Comparison of ENCODE assay signal across 8 cellular contexts in the genomic region with DNA sequence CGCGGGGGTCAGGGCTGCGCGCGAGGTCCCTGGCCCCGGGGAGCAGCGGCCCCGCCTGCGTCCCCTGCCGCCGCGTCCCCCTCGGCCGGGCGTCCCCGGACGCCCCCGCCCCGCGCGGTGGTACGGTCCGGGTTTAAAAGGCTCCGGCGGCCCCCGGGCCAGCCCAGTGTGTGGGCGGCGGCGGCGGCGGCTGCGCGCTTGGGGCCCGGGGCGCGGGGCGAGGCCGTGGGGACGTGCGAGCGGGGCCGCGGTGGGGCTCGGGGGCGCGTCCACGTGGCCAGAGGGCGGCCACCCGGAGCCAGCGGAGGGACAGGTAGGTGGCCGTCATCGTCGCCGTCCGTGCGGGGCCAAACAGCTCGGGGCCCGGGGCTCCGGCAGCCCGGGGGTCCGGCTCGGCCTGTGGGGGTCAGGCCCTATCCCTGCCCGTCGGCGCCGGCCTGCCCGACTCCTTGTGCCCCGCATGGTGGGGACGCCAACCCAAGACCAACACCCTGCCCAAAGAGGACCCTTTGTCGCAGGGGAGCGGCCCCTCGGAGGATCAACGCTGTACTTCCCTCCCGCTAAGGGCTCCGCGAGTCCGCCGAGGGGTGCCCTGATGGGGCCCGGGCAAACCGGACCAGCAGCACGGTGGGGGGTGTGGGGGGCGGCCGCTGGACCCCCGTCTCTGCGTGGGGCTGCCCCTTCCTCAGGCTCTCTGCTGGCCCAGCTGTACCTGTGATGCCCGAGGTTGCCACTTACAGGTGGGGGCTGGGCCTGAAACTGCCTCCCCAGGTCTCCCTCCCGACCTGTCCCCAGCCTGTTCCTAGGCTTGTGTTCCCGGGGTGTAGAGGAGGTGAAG. TPM values are rescaled to one million over a fixed set of nuclear protein-coding genes. Genes with fewer than 3 reads are reported as not detected.
A peak's percentile ranks its signal among the peaks of the same experiment; 100 is the strongest.
DNase-seq lines count a peak whose midpoint lies in the region; ATAC-seq and TF ChIP-seq lines count a peak whose summit lies in the region.

PLXNA3 (plus strand) TSS at position 166 of the 838 bp plus-strand sequence. CDS start 1,903 bp downstream, outside the sequence.

- no peaks in the 10 kb centered on the region for H3K27me3 ChIP-seq in Karpas-422 (ENCODE audit: low read length)
- H3K27me3 ChIP-seq in endodermal cell (ENCODE audit: control insufficient read depth, insufficient read depth, low read length, poor library complexity, severe bottlenecking) = no peaks in the 10 kb centered on the region

- no peaks in the 10 kb centered on the region for H3K9me2 ChIP-seq in Karpas-422 (replicated peaks; ENCODE audit: insufficient read depth, low read length)

- CTCF ChIA-PET in activated CD4-positive, alpha-beta memory T cell treated with anti-CD3 and anti-CD28 coated beads for 36 hours (lab: Charles Lee) = interaction anchor here (0.6 to 1.0 kb wide), 4 partner anchors 60 to 848 kb away, joined by 3 to 4 read pairs (median 4); partner anchors contain the start of gene RPL10

- peaks cover 1% of the 10 kb centered on the region for H3K36me3 Mint-ChIP-seq in activated CD4-positive, alpha-beta memory T cell treated with anti-CD3 and anti-CD28 coated beads for 36 hours
- H3K36me3 Mint-ChIP-seq in endodermal cell (ENCODE audit: low read depth) = peaks cover 14% of the 10 kb centered on the region

- peaks cover 6% of the 10 kb centered on the region for H3K4me1 ChIP-seq in Karpas-422 (ENCODE audit: low read length)
- H3K4me1 ChIP-seq in endodermal cell (ENCODE audit: control insufficient read depth, insufficient read depth, low read length) = no peaks in the 10 kb centered on the region

- peak within 1 kb of the TSS; percentile 74 for H3K27ac Mint-ChIP-seq in activated CD4-positive, alpha-beta memory T cell treated with anti-CD3 and anti-CD28 coated beads for 36 hours
- peak within 1 kb of the TSS; percentile 58 for H3K27ac Mint-ChIP-seq in endodermal cell

- H3K79me2 ChIP-seq in Karpas-422 (ENCODE audit: low read length) = peaks cover 6% of the 10 kb centered on the region; the same call in 1 of the 2 replicates

- H3K4me3 ChIP-seq in Karpas-422 (ENCODE audit: low read length) (peak within 1 kb of the TSS; percentile 81), endodermal cell (ENCODE audit: low read length) (peak within 1 kb of the TSS; percentile 80)

- H3K36me3 ChIP-seq in Karpas-422 (ENCODE audit: insufficient read depth, low read length) (no peaks in the 10 kb centered on the region), endodermal cell (ENCODE audit: control insufficient read depth, insufficient read depth, low read length) (no peaks in the 10 kb centered on the region)

- H3K27ac ChIP-seq in Karpas-422 (ENCODE audit: low read length) (no peak within 1 kb of the TSS), endodermal cell (ENCODE audit: low read depth, low read length) (peak within 1 kb of the TSS; percentile 81)

- H3K27me3 Mint-ChIP-seq in activated CD4-positive, alpha-beta memory T cell treated with anti-CD3 and anti-CD28 coated beads for 36 hours = no peaks in the 10 kb centered on the region
- peaks cover 3% of the 10 kb centered on the region for H3K27me3 Mint-ChIP-seq in endodermal cell (ENCODE audit: insufficient read depth)

- peak within 1 kb of the TSS; percentile 82 for H3K4me3 Mint-ChIP-seq in activated CD4-positive, alpha-beta memory T cell treated with anti-CD3 and anti-CD28 coated beads for 36 hours
- peak within 1 kb of the TSS; percentile 70 for H3K4me3 Mint-ChIP-seq in endodermal cell

- peaks cover 7% of the 10 kb centered on the region for H3K4me1 Mint-ChIP-seq in activated CD4-positive, alpha-beta memory T cell treated with anti-CD3 and anti-CD28 coated beads for 36 hours (ENCODE audit: low read depth)
- no peaks in the 10 kb centered on the region for H3K4me1 Mint-ChIP-seq in endodermal cell

- peaks cover 2% of the 10 kb centered on the region for H3K9me3 Mint-ChIP-seq in activated CD4-positive, alpha-beta memory T cell treated with anti-CD3 and anti-CD28 coated beads for 36 hours
- peaks cover 67% of the 10 kb centered on the region for H3K9me3 Mint-ChIP-seq in endodermal cell

- H3K9me3 ChIP-seq in Karpas-422 (ENCODE audit: low read length) (no peaks in the 10 kb centered on the region), endodermal cell (ENCODE audit: control insufficient read depth, low read length) (no peaks in the 10 kb centered on the region)

- intact Hi-C loops in activated CD4-positive, alpha-beta memory T cell treated with anti-CD3 and anti-CD28 coated beads for 36 hours (cut with micrococcal nuclease) = no loop called here

- TF ChIP-seq CTCF in endodermal cell (conservative IDR thresholded peaks at IDR 0.05) = no peak

- POLR2A ChIA-PET in activated CD4-positive, alpha-beta memory T cell treated with anti-CD3 and anti-CD28 coated beads for 36 hours (lab: Charles Lee) = interaction anchor here (0.8 to 1.4 kb wide), 2 partner anchors 15 to 33 kb away, joined by 3 to 4 read pairs; partner anchors contain the start of genes FAM50A and SLC10A3

- peak within 1 kb of the TSS; percentile 80 for H3K4me2 ChIP-seq in Karpas-422 (ENCODE audit: low read depth, low read length, poor library complexity, severe bottlenecking)

- H2AFZ ChIP-seq in Karpas-422 (ENCODE audit: low read length) = no peak within 1 kb of the TSS

- H3K9ac ChIP-seq in Karpas-422 (ENCODE audit: low read length) = peak within 1 kb of the TSS; percentile 74
- H3K9ac ChIP-seq in endodermal cell (ENCODE audit: extremely low read depth, low read length, poor library complexity, severe bottlenecking) = peak within 1 kb of the TSS; percentile 47

- peak; percentile 55 for ATAC-seq in GM21447 (IDR thresholded peaks at IDR 0.05; ENCODE audit: unreplicated experiment)

- no peaks in the 10 kb centered on the region for H4K20me1 ChIP-seq in Karpas-422 (ENCODE audit: insufficient read depth, low read depth, low read length)

- DNase-seq in COLO668 (lab: John Stamatoyannopoulos, UW; ENCODE audit: unreplicated experiment) (peak; percentile 85), Karpas-422 (peak; percentile 71), endodermal cell (peak; percentile 68), midbrain (lab: John Stamatoyannopoulos, UW) (peak; percentile 18), pons (ENCODE audit: low spot score) (no peak)
- DNase-seq in activated CD4-positive, alpha-beta memory T cell treated with anti-CD3 and anti-CD28 coated beads for 36 hours = peak; percentile 66
- DNase-seq in stimulated activated CD8-positive, alpha-beta memory T cell treated with anti-CD3 and anti-CD28 coated beads, Interleukin-7, amount 100 ng/mL, for 1 hour (ENCODE audit: low read depth in 2 of 2) = peak; percentile 29 to 46

- WGBS in endodermal cell (ENCODE audit: insufficient coverage in 1 of 2, insufficient read length in 1 of 2), 2 experiments = 0% methylated on average over 2 to 76 of the region's 88 CpGs

RNA-seq across cellular contexts. Expression of gene PLXNA3, which starts in this region (rescaled TPM):
- 7.2 and 15.8 TPM in 2 replicates for total RNA-seq in Karpas-422 (2014; rRNA removed; shearing (Covaris generic); ENCODE audit: low replicate concordance)
- 10 to 100 TPM; 33.7 to 35.2 TPM for total RNA-seq in activated CD4-positive, alpha-beta memory T cell treated with anti-CD3 and anti-CD28 coated beads for 36 hours
- 10 to 100 TPM; 52.6 to 68.8 TPM for total RNA-seq in endodermal cell
- polyA plus RNA-seq in endodermal cell (2013, experiment 1 of 2) = 68.6 TPM
- polyA plus RNA-seq in endodermal cell (2013, experiment 2 of 2) = 65.1 TPM
